In genomic region chr12:94168041-94168440, GRCh38 we compare ENCODE assay signal across 19 cellular contexts. TPM values are rescaled to one million over a fixed set of nuclear protein-coding genes. Genes with fewer than 3 reads are reported as not detected.
DNase-seq lines count a peak whose midpoint lies in the region; ATAC-seq, FAIRE-seq and TF ChIP-seq lines count a peak whose summit lies in the region.
"Had no signal": no experiment of that assay in that cellular context is flagged by ENCODE, and none has a peak within 500 bp of the region (broad histone marks: within the 10 kb centered on the region; RNA-seq: fewer than 3 reads in every experiment).

No MANE protein-coding gene starts in this region.

- intact Hi-C loops in K562 (cut with micrococcal nuclease) (no loop called here), posterior vena cava (cut with DNase I) (no loop called here)

- no peak for TF ChIP-seq RAD21 in K562 (CRISPR knock-in tag; conservative IDR thresholded peaks at IDR 0.05 in 1 of 2, IDR thresholded peaks at IDR 0.05 in 1 of 2)

- no peak for DNase-seq in activated naive CD8-positive, alpha-beta T cell treated with anti-CD3 and anti-CD28 coated beads, Interleukin-2, amount 10 ng/mL, durations not matched to agents 7 days and 5 days
- DNase-seq in activated naive CD8-positive, alpha-beta T cell treated with anti-CD3 and anti-CD28 coated beads for 36 hours: no peak
- DNase-seq in K562 (ENCODE audit: extremely low read depth in 1 of 4, low spot score in 3 of 4) (peak in 2 of 4 experiments; percentile 23 to 68), memory B cell (ENCODE audit: low spot score in 2 of 2) (no peak), posterior vena cava (ENCODE audit: low spot score) (no peak), coronary artery (ENCODE audit: low spot score) (no peak), NCI-H2081 treated with DMSO at 0.1 percent for 48 hours (lab: John Stamatoyannopoulos, UW) (no peak)
- no peak for DNase-seq in activated CD4-positive, alpha-beta T cell treated with anti-CD3 and anti-CD28 coated beads for 1 hour
- DNase-seq: 8988T, DND-41, KG1, MV-4-11, NCI-H1694 treated with DMSO at 0.1 percent for 48 hours, NCI-H2107, NCI-H526, PC-9 had no signal

- peak overlapping the region; percentile 34; the same call in 1 of the 2 replicates for H2AFZ ChIP-seq in K562 (ENCODE audit: low read depth, low read length)
- H2AFZ ChIP-seq: PC-9 had no signal

- ATAC-seq in activated naive CD8-positive, alpha-beta T cell treated with anti-CD3 and anti-CD28 coated beads, Interleukin-2, amount 10 ng/mL, durations not matched to agents 7 days and 5 days (ENCODE audit: low read depth): no peak
- ATAC-seq in K562: peak; percentile 63
- no peak for ATAC-seq in memory B cell (ENCODE audit: low read depth)

- H3K36me3 ChIP-seq in K562 (ENCODE audit: control insufficient read depth, insufficient read depth, low read length): no peaks in the 10 kb centered on the region

- TF ChIP-seq CTCF in K562 (IDR thresholded peaks at IDR 0.05 in 2 of 3, conservative IDR thresholded peaks at IDR 0.05 in 1 of 3; ENCODE audit: insufficient read depth in 2 of 3, low read depth in 1 of 3, low read length in 3 of 3) (no peak), coronary artery (IDR thresholded peaks at IDR 0.05) (no peak)

- no peaks in the 10 kb centered on the region for H3K9me3 ChIP-seq in K562 (replicated peaks; ENCODE audit: control insufficient read depth, insufficient read depth, low read depth, low read length)

- CTCF ChIA-PET in K562 (lab: Yijun Ruan, JAX; ENCODE audit: low intra/inter-chr PET ratio): no interaction called here

- no TSS peak for BruUV-seq in K562 (replicated peaks; lab: Mats Ljungman, UMichigan)

- peaks cover 26% of the 10 kb centered on the region for H3K4me1 Mint-ChIP-seq in activated naive CD8-positive, alpha-beta T cell treated with anti-CD3 and anti-CD28 coated beads, Interleukin-2, amount 10 ng/mL, durations not matched to agents 7 days and 5 days
- peaks cover 42% of the 10 kb centered on the region for H3K4me1 Mint-ChIP-seq in activated naive CD8-positive, alpha-beta T cell treated with anti-CD3 and anti-CD28 coated beads for 36 hours
- peaks cover 39% of the 10 kb centered on the region for H3K4me1 Mint-ChIP-seq in memory B cell

- H3K4me3 ChIP-seq in K562 (no peak overlapping the region), coronary artery (no peak overlapping the region)
- H3K4me3 ChIP-seq: PC-9 had no signal

- no peaks in the 10 kb centered on the region for H3K79me2 ChIP-seq in K562 (ENCODE audit: control insufficient read depth, insufficient read depth, low read length)

- H3K27ac ChIP-seq in K562 (ENCODE audit: extremely low read depth, low read depth, low read length): peak overlapping the region; percentile 16; the same call in 1 of the 3 replicates
- H3K27ac ChIP-seq in coronary artery: no peak overlapping the region
- H3K27ac ChIP-seq: PC-9, RWPE1 had no signal

- no peak overlapping the region for H3K4me2 ChIP-seq in K562 (ENCODE audit: insufficient read depth, low read length)
- H3K4me2 ChIP-seq: PC-9 had no signal

- FAIRE-seq in K562 (lab: Jason Lieb, UNC): no peak

- H3K9me3 Mint-ChIP-seq in activated naive CD8-positive, alpha-beta T cell treated with anti-CD3 and anti-CD28 coated beads, Interleukin-2, amount 10 ng/mL, durations not matched to agents 7 days and 5 days: no peaks in the 10 kb centered on the region
- no peaks in the 10 kb centered on the region for H3K9me3 Mint-ChIP-seq in activated naive CD8-positive, alpha-beta T cell treated with anti-CD3 and anti-CD28 coated beads for 36 hours
- H3K9me3 Mint-ChIP-seq in memory B cell: no peaks in the 10 kb centered on the region
- H3K9me3 Mint-ChIP-seq: CD14-positive monocyte had no signal

- TF ChIP-seq EP300 in K562 (IDR thresholded peaks at IDR 0.05; ENCODE audit: low read length): peak; percentile 51; the same call in 1 of the 2 replicates

- no peak overlapping the region for H3K9ac ChIP-seq in K562 (ENCODE audit: insufficient read depth in 1 of 2, low read depth in 2 of 2, low read length in 2 of 2)

- in situ Hi-C loops in K562 (cut with MboI): no loop called here

- H3K4me1 ChIP-seq in K562 (replicated peaks in 1 of 2; ENCODE audit: control insufficient read depth in 2 of 2, insufficient read depth in 2 of 2, low read length in 2 of 2): peaks cover 0 to 4% of the 10 kb centered on the region in 2 experiments; a peak in 3 of 5 replicates

- H3K4me3 Mint-ChIP-seq in activated naive CD8-positive, alpha-beta T cell treated with anti-CD3 and anti-CD28 coated beads, Interleukin-2, amount 10 ng/mL, durations not matched to agents 7 days and 5 days: no peak overlapping the region
- H3K4me3 Mint-ChIP-seq in activated naive CD8-positive, alpha-beta T cell treated with anti-CD3 and anti-CD28 coated beads for 36 hours: no peak overlapping the region
- H3K4me3 Mint-ChIP-seq in memory B cell: no peak overlapping the region
- H3K4me3 Mint-ChIP-seq: CD14-positive monocyte had no signal

- no peaks in the 10 kb centered on the region for H3K27me3 Mint-ChIP-seq in activated naive CD8-positive, alpha-beta T cell treated with anti-CD3 and anti-CD28 coated beads, Interleukin-2, amount 10 ng/mL, durations not matched to agents 7 days and 5 days
- no peaks in the 10 kb centered on the region for H3K27me3 Mint-ChIP-seq in activated naive CD8-positive, alpha-beta T cell treated with anti-CD3 and anti-CD28 coated beads for 36 hours
- no peaks in the 10 kb centered on the region for H3K27me3 Mint-ChIP-seq in memory B cell

- H4K20me1 ChIP-seq in K562 (replicated peaks; ENCODE audit: control insufficient read depth, insufficient read depth, low read length): 0 out of 2 replicates have a peak, but pooled peaks cover 4% of the 10 kb centered on the region

- TF ChIP-seq POLR2A in K562 (conservative IDR thresholded peaks at IDR 0.05): no peak

- H3K9me1 ChIP-seq in K562 (ENCODE audit: control insufficient read depth, insufficient read depth, low read length): no peaks in the 10 kb centered on the region

- peaks cover 4% of the 10 kb centered on the region in 2 experiments; a peak in 1 of 5 replicates for H3K27me3 ChIP-seq in K562 (ENCODE audit: control insufficient read depth in 2 of 2, insufficient read depth in 2 of 2, low read length in 2 of 2)

- POLR2A ChIA-PET in activated naive CD8-positive, alpha-beta T cell treated with anti-CD3 and anti-CD28 coated beads, Interleukin-2, amount 10 ng/mL, durations not matched to agents 7 days and 5 days (lab: Charles Lee): no interaction called here
- POLR2A ChIA-PET in K562 (lab: Yijun Ruan, JAX): interaction anchor here (0.7 to 1.9 kb wide), 3 partner anchors 10 to 17 kb away, joined by 3 read pairs; no protein-coding TSS in a partner anchor

- WGBS in K562 (ENCODE audit: insufficient coverage, low coverage, missing lambda C conversion rate): 0% methylated on average over 7 of the region's 7 CpGs

- H3K36me3 Mint-ChIP-seq in activated naive CD8-positive, alpha-beta T cell treated with anti-CD3 and anti-CD28 coated beads, Interleukin-2, amount 10 ng/mL, durations not matched to agents 7 days and 5 days: peaks cover 37% of the 10 kb centered on the region
- peaks cover 9% of the 10 kb centered on the region for H3K36me3 Mint-ChIP-seq in activated naive CD8-positive, alpha-beta T cell treated with anti-CD3 and anti-CD28 coated beads for 36 hours
- peaks cover 22% of the 10 kb centered on the region for H3K36me3 Mint-ChIP-seq in memory B cell

- peak overlapping the region; percentile 11 for H3K27ac Mint-ChIP-seq in activated naive CD8-positive, alpha-beta T cell treated with anti-CD3 and anti-CD28 coated beads, Interleukin-2, amount 10 ng/mL, durations not matched to agents 7 days and 5 days
- no peak overlapping the region for H3K27ac Mint-ChIP-seq in activated naive CD8-positive, alpha-beta T cell treated with anti-CD3 and anti-CD28 coated beads for 36 hours
- peak overlapping the region; percentile 78 for H3K27ac Mint-ChIP-seq in memory B cell

TF ChIP-seq in K562, 482 proteins besides CTCF, POLR2A, EP300 and RAD21 (continues in another document):
- TF ChIP-seq RCOR1 (IDR thresholded peaks at IDR 0.05; ENCODE audit: borderline replicate concordance in 1 of 2, low read depth in 2 of 2, low read length in 2 of 2) (no peak), NONO (IDR thresholded peaks at IDR 0.05; ENCODE audit: low read depth in 2 of 2, low read length in 1 of 2) (no peak), BRF1 (IDR thresholded peaks at IDR 0.05; ENCODE audit: borderline replicate concordance, extremely low read depth, insufficient read length) (no peak), CBFA2T3 (IDR thresholded peaks at IDR 0.05) (peak; percentile 59; the same call in 1 of the 2 replicates)

RNA-seq across cellular contexts. Expression of gene PLXNC1, which starts 19.7 kb away (rescaled TPM):
- 10 to 100 TPM; 40.6 to 44.3 TPM for total RNA-seq in activated naive CD8-positive, alpha-beta T cell treated with anti-CD3 and anti-CD28 coated beads, Interleukin-2, amount 10 ng/mL, durations not matched to agents 7 days and 5 days
- 1 to 10 TPM; 4.7 to 6.0 TPM for total RNA-seq in activated naive CD8-positive, alpha-beta T cell treated with anti-CD3 and anti-CD28 coated beads for 36 hours
- 0.32 and 0.37 TPM in 2 replicates for total RNA-seq in K562 (2011; cell fraction: chromatin; rRNA removed; ENCODE audit: low replicate concordance)
- total RNA-seq in K562 (2011; cell fraction: nucleolus; rRNA removed): under 0.01 TPM in 1 of 2 replicates, not detected in the other
- 0.23 and 0.29 TPM in 2 replicates for total RNA-seq in K562 (2011; cell fraction: nucleoplasm; rRNA removed)
- total RNA-seq in K562 (2014; rRNA removed) (0.14 and 0.16 TPM in 2 replicates), K562 (2014; rRNA removed; fragmentation: Illumina TruSeq; extraction: Trizol) (0.18 and 0.45 TPM in 2 replicates), K562 (2015; rRNA removed; fragmentation: Illumina TruSeq; extraction: Trizol) (0.30 and 0.87 TPM in 2 replicates), K562 (2021) (0.33 and 0.42 TPM in 2 replicates), posterior vena cava (10 to 100 TPM in 1 of 2 donors, 1 to 10 TPM in 1; 9.2 to 15.3 TPM)
- polyA plus RNA-seq in K562 (2011; rRNA removed) (0.12 and 0.53 TPM in 2 replicates), K562 (2014; fragmentation: Illumina TruSeq; extraction: Trizol) (0.21 and 0.44 TPM in 2 replicates), K562 (2014; fragmentation: Nextera tagmentation; extraction: Ambion mirVana) (under 1 TPM; 0.28 to 0.55 TPM), K562 (2014; rRNA removed) (0.08 TPM in 2 replicates)
- 0.01 and 0.25 TPM in 2 replicates for polyA plus RNA-seq in K562 (2011; cell fraction: cytosol; rRNA removed)
- 0.14 and 0.77 TPM in 2 replicates for polyA plus RNA-seq in K562 (2011; cell fraction: nucleus; rRNA removed)
- 0.59 and 1.0 TPM in 2 replicates for polyA plus RNA-seq in K562 (2012)
- polyA minus RNA-seq in K562 (2011; rRNA and poly(A)+ RNA removed): 0.12 and 1.7 TPM in 2 replicates
- polyA minus RNA-seq in K562 (2011; cell fraction: cytosol; rRNA and poly(A)+ RNA removed): 0.76 TPM in 1 of 2 replicates, not detected in the other
- polyA minus RNA-seq in K562 (2011; cell fraction: nucleus; rRNA and poly(A)+ RNA removed): under 0.01 and 1.2 TPM in 2 replicates
- total RNA-seq: G401 had no signal
